In the genomic region with DNA sequence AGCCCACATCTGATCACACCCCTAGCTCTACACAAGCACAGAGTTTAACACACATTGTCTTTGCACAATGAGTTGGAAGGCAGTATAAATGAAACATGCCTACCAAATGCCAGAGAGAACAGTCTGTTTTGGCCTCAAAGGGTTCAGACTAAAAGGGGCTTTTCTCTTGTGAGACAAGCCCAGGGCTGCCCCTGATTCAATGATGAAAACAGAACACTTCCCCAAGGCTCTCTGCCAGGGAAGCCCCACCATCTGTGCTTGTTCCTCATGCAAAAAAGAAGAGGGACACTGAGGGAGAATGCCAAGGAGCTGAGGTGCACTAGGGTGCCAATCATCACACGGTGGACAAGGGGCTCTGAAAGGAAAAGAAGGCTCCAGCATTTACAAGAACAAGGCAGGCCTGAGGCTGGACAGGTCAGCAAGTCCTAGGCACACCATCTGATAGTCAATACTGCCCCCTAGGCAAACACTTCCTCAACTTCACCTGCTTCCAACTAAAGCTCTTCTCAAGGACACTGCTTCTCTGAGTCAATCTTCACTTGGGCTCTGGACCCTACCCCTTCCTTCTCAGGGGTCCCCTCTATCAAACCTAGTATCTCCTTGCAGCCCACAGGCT, we compare ENCODE assay signal across 9 cellular contexts. TPM values are rescaled to one million over a fixed set of nuclear protein-coding genes. Genes with fewer than 3 reads are reported as not detected.
DNase-seq lines count a peak whose midpoint lies in the region; ATAC-seq lines count a peak whose summit lies in the region.
"Had no signal": no experiment of that assay in that cellular context is flagged by ENCODE, and none has a peak within 500 bp of the region (broad histone marks: within the 10 kb centered on the region; RNA-seq: fewer than 3 reads in every experiment).

No MANE protein-coding gene starts in this region.

- ATAC-seq in HG02970 (IDR thresholded peaks at IDR 0.05; ENCODE audit: low FRiP score, unreplicated experiment) (no peak), HG02571 (IDR thresholded peaks at IDR 0.05; ENCODE audit: unreplicated experiment) (no peak)

- DNase-seq in CD1c-positive myeloid dendritic cell (ENCODE audit: extremely low spot score) = peak; percentile 9
- peak; percentile 33 for DNase-seq in HPDE6-E6E7 (ENCODE audit: extremely low spot score)
- DNase-seq in SHP77 treated with DMSO at 0.1 percent for 48 hours (lab: John Stamatoyannopoulos, UW) = peak; percentile 55
- DNase-seq in iPS-NIHi11 (ENCODE audit: low spot score) = peak; percentile 59
- no peak for DNase-seq in occipital lobe (lab: John Stamatoyannopoulos, UW)
- no peak for DNase-seq in activated CD4-positive, alpha-beta T cell treated with anti-CD3 and anti-CD28 coated beads for 4 hours
- DNase-seq: activated naive CD8-positive, alpha-beta T cell treated with anti-CD3 and anti-CD28 coated beads, Interleukin-2, amount 10 ng/mL, durations not matched to agents 7 days and 5 days had no signal

RNA-seq across cellular contexts. Expression of a gene that starts 37.5 kb away (rescaled TPM):
- not detected for total RNA-seq in occipital lobe

Comparison
In these comparisons a context has a peak if more than half of its experiments do, and no peak if none do; other contexts are left out.
1. DNase-seq: peak in CD1c-positive myeloid dendritic cell (single experiment), HPDE6-E6E7 (single experiment), SHP77 treated with DMSO at 0.1 percent for 48 hours (single experiment) and iPS-NIHi11 (single experiment); none in occipital lobe (single experiment) and activated CD4-positive, alpha-beta T cell treated with anti-CD3 and anti-CD28 coated beads for 4 hours (0 of 2).